In the genomic region with DNA sequence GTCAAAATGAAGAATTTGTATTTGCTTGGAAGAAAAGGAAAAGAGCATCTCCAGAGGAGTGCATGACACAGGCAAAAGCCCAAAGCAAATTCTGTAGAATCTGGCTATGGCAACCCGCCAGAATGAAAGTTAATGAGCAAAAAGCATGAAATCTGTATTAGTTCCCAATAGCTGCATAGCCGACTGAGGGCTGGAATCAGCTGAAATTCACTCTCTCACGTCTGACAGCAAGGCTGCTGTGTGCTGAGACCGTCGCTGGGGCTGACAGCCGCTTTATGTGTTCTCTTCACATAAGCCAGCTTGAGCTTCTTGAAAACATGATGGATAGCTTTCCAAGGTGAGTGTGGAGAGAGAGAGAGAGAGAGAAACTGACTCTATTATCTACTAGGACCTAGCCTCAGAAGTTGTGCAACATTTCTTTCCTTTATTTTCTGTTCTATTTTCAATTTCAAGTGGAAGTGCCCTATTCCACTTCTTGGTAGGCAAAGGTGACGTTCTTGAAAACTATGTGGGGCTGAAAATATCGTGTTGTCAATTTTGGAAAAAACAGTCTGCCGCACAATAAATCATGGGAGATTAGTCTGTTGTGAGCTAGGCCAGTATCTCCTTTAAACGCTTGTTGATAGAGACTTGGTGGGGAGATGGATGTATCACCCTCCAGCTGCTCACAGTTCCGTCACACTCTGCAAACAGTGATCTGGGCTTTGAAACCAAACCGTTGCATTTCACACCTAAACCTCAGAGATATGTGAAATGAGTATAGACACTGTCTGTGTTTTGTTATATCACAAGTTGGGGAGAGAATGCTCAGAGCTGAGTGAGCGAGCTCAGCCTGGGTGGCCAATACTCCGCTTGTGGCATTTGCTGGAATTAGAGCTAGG, we compare ENCODE assay signal across 8 cellular contexts.
DNase-seq lines count a peak whose midpoint lies in the region; ATAC-seq and TF ChIP-seq lines count a peak whose summit lies in the region.

No MANE protein-coding gene starts in this region.

- peak; percentile 90 for ATAC-seq in GM18868 (IDR thresholded peaks at IDR 0.05; ENCODE audit: unreplicated experiment)
- no peak for ATAC-seq in GM23338
- peak; percentile 85 to 94 (median 90) for ATAC-seq in T-cell (replicated peaks in 1 of 4)
- ATAC-seq in esophagus mucosa = peak; percentile 28

- H3F3A ChIP-seq in GM23338 (replicated peaks; ENCODE audit: low read depth) = no peaks in the 10 kb centered on the region

- intact Hi-C loops in testis (cut with DNase I; ENCODE audit: low total_unique reads) = no loop called here

- H3K27me3 ChIP-seq in GM23338 (ENCODE audit: insufficient read depth) (no peaks in the 10 kb centered on the region), testis (no peaks in the 10 kb centered on the region)

- TF ChIP-seq CTCF in GM23338 (conservative IDR thresholded peaks at IDR 0.05; ENCODE audit: low read depth in 2 of 2) = no peak
- TF ChIP-seq CTCF in testis (IDR thresholded peaks at IDR 0.05) = no peak

- H3K36me3 ChIP-seq in GM23338 (ENCODE audit: insufficient read depth) = no peaks in the 10 kb centered on the region
- H3K36me3 ChIP-seq in testis (ENCODE audit: low read depth, missing control alignments) = no peaks in the 10 kb centered on the region

- H3K4me1 Mint-ChIP-seq in GM23338 (no peaks in the 10 kb centered on the region; the same call in 2 of the 3 replicates), T-cell (peaks cover 16 to 42% (median 29%) of the 10 kb centered on the region in 3 donors)

- CTCF ChIA-PET in T-cell (lab: Charles Lee) = interaction anchor here in 1 of 2 donors (0.5 to 1.6 kb wide), 6 partner anchors 13 to 330 kb away, joined by 3 to 10 read pairs (median 4); no protein-coding TSS in a partner anchor

- H3K36me3 Mint-ChIP-seq in GM23338 (ENCODE audit: low read depth) (no peaks in the 10 kb centered on the region), T-cell (no peaks in the 10 kb centered on the region)

- 35 to 43% methylated on average over 14 of the region's 14 CpGs for WGBS in testis, 2 donors

- no peaks in the 10 kb centered on the region for H3K79me2 ChIP-seq in GM23338 (replicated peaks; ENCODE audit: insufficient read depth)

- no peaks in the 10 kb centered on the region for H3K27me3 Mint-ChIP-seq in GM23338 (ENCODE audit: insufficient read depth, low read depth, poor library complexity)
- no peaks in the 10 kb centered on the region for H3K27me3 Mint-ChIP-seq in T-cell

- H4K20me1 ChIP-seq in GM23338 (replicated peaks; ENCODE audit: insufficient read depth) = no peaks in the 10 kb centered on the region

- H3K9me3 Mint-ChIP-seq in GM23338 (peaks cover 9% of the 10 kb centered on the region; the same call in 2 of the 3 replicates), T-cell (no peaks in the 10 kb centered on the region)

- peak overlapping the region; percentile 60; the same call in 1 of the 2 replicates for H2AFZ ChIP-seq in GM23338

- no peak overlapping the region for H3K4me3 Mint-ChIP-seq in GM23338
- H3K4me3 Mint-ChIP-seq in T-cell = peak overlapping the region; percentile 67 to 79 (median 73)

- H3K4me1 ChIP-seq in GM23338 (ENCODE audit: insufficient read depth) (no peaks in the 10 kb centered on the region), testis (peaks cover 6% of the 10 kb centered on the region)

- POLR2A ChIA-PET in T-cell (lab: Charles Lee) = interaction anchor here (0.7 to 1.0 kb wide), 2 partner anchors 74 to 89 kb away, joined by 3 read pairs; no protein-coding TSS in a partner anchor

- no peak overlapping the region; the same call in 1 of the 2 replicates for H3K27ac ChIP-seq in GM23338 (ENCODE audit: low read depth)
- no peak overlapping the region for H3K27ac ChIP-seq in testis

- no peak for TF ChIP-seq POLR2A in testis (IDR thresholded peaks at IDR 0.05)

- 0 out of 2 replicates have a peak, but pooled peaks cover 2% of the 10 kb centered on the region for H3K9me2 ChIP-seq in GM23338 (ENCODE audit: insufficient read depth)

- no peaks in the 10 kb centered on the region for H3K9me3 ChIP-seq in testis

- H3K4me3 ChIP-seq in GM23338 = no peak overlapping the region
- no peak overlapping the region for H3K4me3 ChIP-seq in testis

- H3K27ac Mint-ChIP-seq in GM23338 (no peak overlapping the region), T-cell (peak overlapping the region; percentile 89 to 91)

- H3K4me2 ChIP-seq in GM23338 = no peak overlapping the region

- DNase-seq in GM23338 (ENCODE audit: low spot score) = no peak
- peak in 33 of 34 experiments; percentile 5 to 58 (median 40) for DNase-seq in T-cell
- peak; percentile 25 for DNase-seq in testis
- no peak for DNase-seq in NCI-H524 (lab: John Stamatoyannopoulos, UW)
- no peak for DNase-seq in OCI-M1 (lab: John Stamatoyannopoulos, UW)
- DNase-seq in amniotic stem cell (lab: John Stamatoyannopoulos, UW) = no peak

TF ChIP-seq in GM23338, 12 proteins besides CTCF, POLR2A, EP300 and RAD21:
- TF ChIP-seq NANOG (IDR thresholded peaks at IDR 0.05; ENCODE audit: borderline replicate concordance) (no peak), ZNF331 (CRISPR knock-in tag; IDR thresholded peaks at IDR 0.05; ENCODE audit: low read depth) (no peak), JUNB (IDR thresholded peaks at IDR 0.05; ENCODE audit: unreplicated experiment) (no peak)

Comparison
In these comparisons a context has a peak if more than half of its experiments do, and no peak if none do; other contexts are left out.
1. DNase-seq: peak in T-cell (33 of 34) and testis (single experiment); none in GM23338 (single experiment), NCI-H524 (0 of 2), OCI-M1 (single experiment) and amniotic stem cell (single experiment).